9 cellular contexts compared by ENCODE assay signal in the genomic region with DNA sequence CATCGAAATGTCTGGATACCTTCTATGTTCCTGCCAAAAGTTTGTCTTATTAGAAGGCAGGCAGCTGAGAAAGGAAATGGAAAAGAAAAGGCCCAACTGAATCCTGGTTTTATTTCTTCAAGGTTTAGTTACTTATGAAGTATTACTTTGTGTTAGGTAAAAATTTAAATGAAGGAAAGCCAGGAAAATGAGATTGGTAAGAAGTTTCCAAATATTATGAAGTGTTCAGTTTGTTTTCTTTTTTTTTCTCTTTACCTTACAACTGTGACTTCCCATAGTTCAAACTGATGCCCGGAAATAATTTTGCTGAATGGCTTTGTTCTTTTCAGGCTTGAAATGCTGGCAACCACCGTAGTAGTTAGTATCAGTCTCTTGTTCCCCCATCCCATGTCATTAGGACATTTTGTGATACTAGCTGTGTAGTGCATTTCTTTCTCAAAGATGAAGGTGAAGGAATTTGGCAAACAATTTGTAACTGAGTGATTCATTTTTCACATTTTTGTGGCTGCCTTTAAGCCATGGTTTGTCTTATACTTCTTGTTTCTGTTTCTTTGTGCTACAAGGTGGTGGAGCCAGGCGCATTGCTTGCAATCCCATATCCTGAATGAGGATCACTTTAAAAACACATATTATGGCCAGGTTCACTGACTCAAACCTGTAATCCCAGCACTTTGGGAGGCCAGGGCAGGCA. TPM values are rescaled to one million over a fixed set of nuclear protein-coding genes. Genes with fewer than 3 reads are reported as not detected.
DNase-seq lines count a peak whose midpoint lies in the region; ATAC-seq, FAIRE-seq and TF ChIP-seq lines count a peak whose summit lies in the region.
"Had no signal": no experiment of that assay in that cellular context is flagged by ENCODE, and none has a peak within 500 bp of the region (broad histone marks: within the 10 kb centered on the region; RNA-seq: fewer than 3 reads in every experiment).

No MANE protein-coding gene starts in this region.

- H3K4me2 ChIP-seq in A549, result peak overlapping the region; percentile 24; the same call in 1 of the 3 replicates

- TF ChIP-seq EP300 in A549 (IDR thresholded peaks at IDR 0.05), result no peak

- no peak for TF ChIP-seq POLR2A in A549 (IDR thresholded peaks at IDR 0.05; ENCODE audit: low read length)

- H3K4me1 ChIP-seq in A549 (peaks cover 10% of the 10 kb centered on the region), ascending aorta (peaks cover 0 to 5% of the 10 kb centered on the region in 2 donors)

- CTCF ChIA-PET in A549 (lab: Yijun Ruan, JAX), result interaction anchor here (1.2 kb wide), 1 partner anchor 14 kb away, joined by 3 read pairs; no protein-coding TSS in a partner anchor

- H3K27ac ChIP-seq in A549 (peak overlapping the region in 1 of 2 experiments; percentile 24; a peak in 2 of 6 replicates), ascending aorta (peak overlapping the region; percentile 31 to 63)

- H3K27me3 ChIP-seq in ascending aorta, result no peaks in the 10 kb centered on the region

- ATAC-seq in A549 (no peak), GM19328 (IDR thresholded peaks at IDR 0.05; ENCODE audit: unreplicated experiment) (peak; percentile 55), HG03196 (IDR thresholded peaks at IDR 0.05; ENCODE audit: unreplicated experiment) (peak; percentile 77)

- TF ChIP-seq CTCF in A549 (IDR thresholded peaks at IDR 0.05) (no peak), ascending aorta (IDR thresholded peaks at IDR 0.05) (no peak)

- no peak for TF ChIP-seq RAD21 in A549 (conservative IDR thresholded peaks at IDR 0.05 in 1 of 2, IDR thresholded peaks at IDR 0.05 in 1 of 2)

- intact Hi-C loops in ascending aorta (cut with DNase I), result no loop called here

- FAIRE-seq in A549 (lab: Jason Lieb, UNC), result no peak

- H3K4me3 ChIP-seq in A549 (no peak overlapping the region), ascending aorta (no peak overlapping the region)
- H3K4me3 ChIP-seq: skin epidermis had no signal

- H3K9me3 ChIP-seq in A549, result no peaks in the 10 kb centered on the region
- H3K9me3 ChIP-seq in ascending aorta, result no peaks in the 10 kb centered on the region

- H3K36me3 ChIP-seq in ascending aorta, result no peaks in the 10 kb centered on the region

- 79% methylated on average over 4 of the region's 4 CpGs for WGBS in A549 (ENCODE audit: missing lambda C conversion rate)

- DNase-seq in A549 (ENCODE audit: low read depth in 1 of 2, low spot score in 1 of 2) (no peak), ascending aorta (ENCODE audit: low spot score in 2 of 2) (no peak), pons (ENCODE audit: low spot score) (peak; percentile 67), cortex of kidney (lab: John Stamatoyannopoulos, UW) (no peak), HT-29 (ENCODE audit: low spot score) (no peak), NCI-H2196 treated with DMSO at 0.1 percent for 48 hours (lab: John Stamatoyannopoulos, UW; ENCODE audit: unreplicated experiment) (no peak)

- POLR2A ChIA-PET in A549 (lab: Yijun Ruan, JAX), result no interaction called here

TF ChIP-seq in A549, 52 proteins besides CTCF, POLR2A, EP300 and RAD21:
- TF ChIP-seq, protein P1, sequence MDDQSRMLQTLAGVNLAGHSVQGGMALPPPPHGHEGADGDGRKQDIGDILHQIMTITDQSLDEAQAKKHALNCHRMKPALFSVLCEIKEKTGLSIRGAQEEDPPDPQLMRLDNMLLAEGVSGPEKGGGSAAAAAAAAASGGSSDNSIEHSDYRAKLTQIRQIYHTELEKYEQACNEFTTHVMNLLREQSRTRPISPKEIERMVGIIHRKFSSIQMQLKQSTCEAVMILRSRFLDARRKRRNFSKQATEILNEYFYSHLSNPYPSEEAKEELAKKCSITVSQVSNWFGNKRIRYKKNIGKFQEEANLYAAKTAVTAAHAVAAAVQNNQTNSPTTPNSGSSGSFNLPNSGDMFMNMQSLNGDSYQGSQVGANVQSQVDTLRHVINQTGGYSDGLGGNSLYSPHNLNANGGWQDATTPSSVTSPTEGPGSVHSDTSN (IDR thresholded peaks at IDR 0.05), result no peak
- TF ChIP-seq HDAC2 (IDR thresholded peaks at IDR 0.05), result no peak
- no peak for TF ChIP-seq JUN (IDR thresholded peaks at IDR 0.05)
- TF ChIP-seq HEYL (CRISPR knock-in tag; IDR thresholded peaks at IDR 0.05), result no peak
- TF ChIP-seq, protein P2, sequence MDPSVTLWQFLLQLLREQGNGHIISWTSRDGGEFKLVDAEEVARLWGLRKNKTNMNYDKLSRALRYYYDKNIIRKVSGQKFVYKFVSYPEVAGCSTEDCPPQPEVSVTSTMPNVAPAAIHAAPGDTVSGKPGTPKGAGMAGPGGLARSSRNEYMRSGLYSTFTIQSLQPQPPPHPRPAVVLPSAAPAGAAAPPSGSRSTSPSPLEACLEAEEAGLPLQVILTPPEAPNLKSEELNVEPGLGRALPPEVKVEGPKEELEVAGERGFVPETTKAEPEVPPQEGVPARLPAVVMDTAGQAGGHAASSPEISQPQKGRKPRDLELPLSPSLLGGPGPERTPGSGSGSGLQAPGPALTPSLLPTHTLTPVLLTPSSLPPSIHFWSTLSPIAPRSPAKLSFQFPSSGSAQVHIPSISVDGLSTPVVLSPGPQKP (IDR thresholded peaks at IDR 0.05; ENCODE audit: low read depth, low read length), result no peak
- no peak for TF ChIP-seq ESRRA (IDR thresholded peaks at IDR 0.05; ENCODE audit: borderline replicate concordance, low read length)
- no peak for TF ChIP-seq CHD2 (IDR thresholded peaks at IDR 0.05; ENCODE audit: low read length, partially characterized antibody)
- no peak for TF ChIP-seq KDM1A (IDR thresholded peaks at IDR 0.05; ENCODE audit: low read depth)
- no peak for TF ChIP-seq SMC3 (IDR thresholded peaks at IDR 0.05)
- TF ChIP-seq, protein P3, sequence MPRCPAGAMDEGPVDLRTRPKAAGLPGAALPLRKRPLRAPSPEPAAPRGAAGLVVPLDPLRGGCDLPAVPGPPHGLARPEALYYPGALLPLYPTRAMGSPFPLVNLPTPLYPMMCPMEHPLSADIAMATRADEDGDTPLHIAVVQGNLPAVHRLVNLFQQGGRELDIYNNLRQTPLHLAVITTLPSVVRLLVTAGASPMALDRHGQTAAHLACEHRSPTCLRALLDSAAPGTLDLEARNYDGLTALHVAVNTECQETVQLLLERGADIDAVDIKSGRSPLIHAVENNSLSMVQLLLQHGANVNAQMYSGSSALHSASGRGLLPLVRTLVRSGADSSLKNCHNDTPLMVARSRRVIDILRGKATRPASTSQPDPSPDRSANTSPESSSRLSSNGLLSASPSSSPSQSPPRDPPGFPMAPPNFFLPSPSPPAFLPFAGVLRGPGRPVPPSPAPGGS (IDR thresholded peaks at IDR 0.05), result no peak
- no peak for TF ChIP-seq RARB (CRISPR knock-in tag; IDR thresholded peaks at IDR 0.05)
- no peak for TF ChIP-seq HOXA7 (CRISPR knock-in tag; IDR thresholded peaks at IDR 0.05)
- no peak for TF ChIP-seq CEBPB (IDR thresholded peaks at IDR 0.05)
- TF ChIP-seq BHLHE40 (IDR thresholded peaks at IDR 0.05; ENCODE audit: low read depth, low read length), result no peak
- TF ChIP-seq, protein P4, sequence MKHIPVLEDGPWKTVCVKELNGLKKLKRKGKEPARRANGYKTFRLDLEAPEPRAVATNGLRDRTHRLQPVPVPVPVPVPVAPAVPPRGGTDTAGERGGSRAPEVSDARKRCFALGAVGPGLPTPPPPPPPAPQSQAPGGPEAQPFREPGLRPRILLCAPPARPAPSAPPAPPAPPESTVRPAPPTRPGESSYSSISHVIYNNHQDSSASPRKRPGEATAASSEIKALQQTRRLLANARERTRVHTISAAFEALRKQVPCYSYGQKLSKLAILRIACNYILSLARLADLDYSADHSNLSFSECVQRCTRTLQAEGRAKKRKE (CRISPR knock-in tag; IDR thresholded peaks at IDR 0.05; ENCODE audit: low read depth), result no peak
- TF ChIP-seq POLR2AphosphoS2 (conservative IDR thresholded peaks at IDR 0.05; ENCODE audit: low read length), result no peak
- no peak for TF ChIP-seq SREBF2 (IDR thresholded peaks at IDR 0.05)
- TF ChIP-seq RFX5 (IDR thresholded peaks at IDR 0.05), result no peak
- no peak for TF ChIP-seq ZC3H11A (IDR thresholded peaks at IDR 0.05)
- TF ChIP-seq ZNF302 (CRISPR knock-in tag; IDR thresholded peaks at IDR 0.05), result no peak
TF ChIP-seq in A549: peak in this region for 0.

RNA-seq across cellular contexts. Expression of a gene that starts 40.5 kb away (rescaled TPM):
- polyA plus RNA-seq in A549 (2011; rRNA removed), result 39.6 and 41.9 TPM in 2 replicates
- polyA plus RNA-seq in A549 (2012; cell fraction: cytosol; rRNA removed), result 7.9 and 8.6 TPM in 2 replicates
- 5.6 and 8.6 TPM in 2 replicates for polyA plus RNA-seq in A549 (2012; cell fraction: nucleus; rRNA removed)
- polyA plus RNA-seq in A549 (2017; fragmentation: RNase III; extraction: RNeasy Plus Mini Kit Qiagen cat#74134 plus additional on column Dnase treatment), result 26.6 to 28.3 TPM (median 27.8 TPM) in 3 replicates
- 76.4 and 79.8 TPM in 2 replicates for polyA minus RNA-seq in A549 (2011; rRNA and poly(A)+ RNA removed)
- total RNA-seq in ascending aorta, result 20.0 TPM
- total RNA-seq in HT-29 (2014; rRNA removed; shearing (Covaris generic)), result 30.4 and 33.2 TPM in 2 replicates

Comparison
In these comparisons a context has a peak if more than half of its experiments do, and no peak if none do; other contexts are left out.
1. ATAC-seq: peak in GM19328 (single experiment) and HG03196 (single experiment); none in A549 (0 of 2).